In genomic region chr13:46553886-46554855, GRCh38 we compare ENCODE assay signal across 8 cellular contexts. TPM values are rescaled to one million over a fixed set of nuclear protein-coding genes. Genes with fewer than 3 reads are reported as not detected.
DNase-seq lines count a peak whose midpoint lies in the region; TF ChIP-seq lines count a peak whose summit lies in the region.

No MANE protein-coding gene starts in this region.

- H3F3A ChIP-seq in smooth muscle cell (ENCODE audit: low read depth) = peaks cover 5% of the 10 kb centered on the region

- H3K27me3 Mint-ChIP-seq in HFFc6 (ENCODE audit: insufficient read depth) (no peaks in the 10 kb centered on the region), immature natural killer cell (ENCODE audit: low read depth in 3 of 3) (peaks cover 3 to 20% (median 4%) of the 10 kb centered on the region in 3 donors)

- POLR2A ChIA-PET in GM10248 (lab: Yijun Ruan, JAX) = interaction anchor here (1.3 kb wide), 1 partner anchor 12 kb away, joined by 3 read pairs; no protein-coding TSS in a partner anchor

- peaks cover 62% of the 10 kb centered on the region for H3K79me2 ChIP-seq in smooth muscle cell (ENCODE audit: low read depth)

- H3K4me3 ChIP-seq in breast epithelium (peak overlapping the region; percentile 84 to 96 (median 96)), smooth muscle cell (peak overlapping the region; percentile 77)

- H3K4me2 ChIP-seq in smooth muscle cell = peak overlapping the region; percentile 98

- peak overlapping the region; percentile 96 for H3K27ac Mint-ChIP-seq in HFFc6
- peak overlapping the region; percentile 81 to 96 (median 92) for H3K27ac Mint-ChIP-seq in immature natural killer cell

- H3K9me3 ChIP-seq in breast epithelium (no peaks in the 10 kb centered on the region), smooth muscle cell (replicated peaks; ENCODE audit: low read depth) (no peaks in the 10 kb centered on the region)

- H3K27me3 ChIP-seq in breast epithelium (no peaks in the 10 kb centered on the region), smooth muscle cell (ENCODE audit: low read depth) (no peaks in the 10 kb centered on the region)

- DNase-seq in GM10248 (ENCODE audit: extremely low spot score) (peak; percentile 65), HFFc6 (peak; percentile 81), NCI-H1092 (lab: John Stamatoyannopoulos, UW) (peak; percentile 24), breast epithelium (ENCODE audit: low spot score in 2 of 2) (peak; percentile 63 to 69), immature natural killer cell (peak; percentile 65 to 70 (median 69)), smooth muscle cell (lab: John Stamatoyannopoulos, UW; ENCODE audit: unreplicated experiment) (peak; percentile 38), NCI-H2029 treated with DMSO at 0.1 percent for 48 hours (lab: John Stamatoyannopoulos, UW) (no peak)

- H3K9me3 Mint-ChIP-seq in HFFc6 = no peaks in the 10 kb centered on the region
- H3K9me3 Mint-ChIP-seq in immature natural killer cell = no peaks in the 10 kb centered on the region

- H2AFZ ChIP-seq in smooth muscle cell (ENCODE audit: low read depth) = peak overlapping the region; percentile 77

- peak overlapping the region; percentile 66 for H3K9ac ChIP-seq in smooth muscle cell (ENCODE audit: low read depth)

- TF ChIP-seq POLR2A in breast epithelium (IDR thresholded peaks at IDR 0.05) = no peak

- WGBS in smooth muscle cell (ENCODE audit: low lambda C conversion rate) = under 1% methylated on average over 70 of the region's 75 CpGs

- H3K27ac ChIP-seq in VCaP (peak overlapping the region; percentile 93), breast epithelium (peak overlapping the region; percentile 88 to 96), smooth muscle cell (ENCODE audit: low read depth) (peak overlapping the region; percentile 84)

- H3K4me1 Mint-ChIP-seq in HFFc6 (ENCODE audit: low read depth) (peaks cover 49% of the 10 kb centered on the region), immature natural killer cell (peaks cover 47 to 63% of the 10 kb centered on the region in 2 donors)

- H3K4me3 Mint-ChIP-seq in HFFc6 = peak overlapping the region; percentile 96
- peak overlapping the region; percentile 90 to 98 (median 94) for H3K4me3 Mint-ChIP-seq in immature natural killer cell

- H4K20me1 ChIP-seq in smooth muscle cell (ENCODE audit: low read depth) = peaks cover 51% of the 10 kb centered on the region

- CTCF ChIA-PET in GM10248 (lab: Yijun Ruan, JAX) = interaction anchor here (1.1 to 1.6 kb wide), 2 partner anchors 37 to 41 kb away, joined by 3 to 6 read pairs; no protein-coding TSS in a partner anchor

- intact Hi-C loops in breast epithelium (cut with DNase I; ENCODE audit: low total_unique reads) = loop anchor here (5.0 kb wide), 1 partner anchor 48 kb away; no protein-coding TSS in a partner anchor

- no peaks in the 10 kb centered on the region for H3K36me3 ChIP-seq in breast epithelium
- H3K36me3 ChIP-seq in smooth muscle cell (ENCODE audit: low read depth) = no peaks in the 10 kb centered on the region

- H3K36me3 Mint-ChIP-seq in HFFc6 (ENCODE audit: low read depth) (no peaks in the 10 kb centered on the region), immature natural killer cell (no peaks in the 10 kb centered on the region)

- H3K4me1 ChIP-seq in breast epithelium = peaks cover 0 to 7% of the 10 kb centered on the region in 2 donors
- H3K4me1 ChIP-seq in smooth muscle cell (ENCODE audit: low read depth) = peaks cover 13% of the 10 kb centered on the region

- TF ChIP-seq CTCF in GM10248 (IDR thresholded peaks at IDR 0.05; ENCODE audit: control extremely low read depth, extremely low read depth, low read depth, missing control alignments) = peak; percentile 8
- peak; percentile 57 for TF ChIP-seq CTCF in HFFc6 (IDR thresholded peaks at IDR 0.05)
- TF ChIP-seq CTCF in VCaP (conservative IDR thresholded peaks at IDR 0.05) = peak; percentile 14
- peak in 2 of 3 donors; percentile 24 to 43 for TF ChIP-seq CTCF in breast epithelium (IDR thresholded peaks at IDR 0.05)
- peak; percentile 20 for TF ChIP-seq CTCF in smooth muscle cell (IDR thresholded peaks at IDR 0.05; ENCODE audit: borderline replicate concordance, insufficient read depth, poor library complexity, severe bottlenecking)

RNA-seq across cellular contexts. Expression of gene LRCH1, which starts 1.2 kb away (rescaled TPM):
- total RNA-seq in HFFc6 (2021; fragmentation: NEBNext Ultra II Directional; extraction: Animal tissue kit (Norgen Biotek cat#: 25700)) = 10 to 100 TPM; 11.3 to 13.9 (median 12.5) TPM
- total RNA-seq in breast epithelium (10 to 100 TPM; 17.0 to 40.4 (median 24.6) TPM), smooth muscle cell (15.9 and 27.7 TPM in 2 replicates)
- polyA plus RNA-seq in immature natural killer cell (1 to 10 TPM; 3.0 to 6.6 (median 5.5) TPM), smooth muscle cell (9.2 and 9.4 TPM in 2 replicates)
